In the genomic region with DNA sequence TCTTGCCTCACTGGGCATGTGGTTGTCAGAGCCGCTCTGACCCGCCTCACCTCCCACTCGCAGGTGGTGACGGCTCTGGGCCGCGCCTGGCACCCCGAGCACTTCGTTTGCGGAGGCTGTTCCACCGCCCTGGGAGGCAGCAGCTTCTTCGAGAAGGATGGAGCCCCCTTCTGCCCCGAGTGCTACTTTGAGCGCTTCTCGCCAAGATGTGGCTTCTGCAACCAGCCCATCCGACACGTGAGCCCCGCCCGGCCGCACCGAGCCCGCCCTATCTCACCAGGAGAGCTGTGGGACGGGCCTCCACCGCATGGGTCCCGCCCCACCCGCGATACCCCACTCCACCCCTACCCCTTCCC, we compare ENCODE assay signal across 12 cellular contexts. TPM values are rescaled to one million over a fixed set of nuclear protein-coding genes. Genes with fewer than 3 reads are reported as not detected.
DNase-seq lines count a peak whose midpoint lies in the region; ATAC-seq and TF ChIP-seq lines count a peak whose summit lies in the region.
"Had no signal": no experiment of that assay in that cellular context is flagged by ENCODE, and none has a peak within 500 bp of the region (broad histone marks: within the 10 kb centered on the region; RNA-seq: fewer than 3 reads in every experiment).

No MANE protein-coding gene starts in this region.

- TF ChIP-seq POLR2A in uterus (IDR thresholded peaks at IDR 0.05): no peak

- peak; percentile 0; the same call in 2 of the 3 replicates for ATAC-seq in GM23338
- no peak for ATAC-seq in T-cell (replicated peaks in 1 of 4)
- ATAC-seq in HG03045 (IDR thresholded peaks at IDR 0.05; ENCODE audit: unreplicated experiment): no peak
- no peak for ATAC-seq in GM19035 (IDR thresholded peaks at IDR 0.05; ENCODE audit: unreplicated experiment)

- no peaks in the 10 kb centered on the region for H3K9me3 ChIP-seq in hepatocyte (ENCODE audit: low read depth)
- H3K9me3 ChIP-seq in uterus: no peaks in the 10 kb centered on the region

- TF ChIP-seq CTCF in GM23338 (conservative IDR thresholded peaks at IDR 0.05; ENCODE audit: low read depth in 2 of 2) (no peak), hepatocyte (IDR thresholded peaks at IDR 0.05; ENCODE audit: poor library complexity) (no peak), uterus (IDR thresholded peaks at IDR 0.05) (no peak)

- H2AFZ ChIP-seq in GM23338 (peak overlapping the region; percentile 86; the same call in 1 of the 2 replicates), hepatocyte (peak overlapping the region; percentile 29)

- no peaks in the 10 kb centered on the region for H3K9me2 ChIP-seq in GM23338 (ENCODE audit: insufficient read depth)
- no peaks in the 10 kb centered on the region for H3K9me2 ChIP-seq in hepatocyte (replicated peaks; ENCODE audit: insufficient read depth)

- POLR2A ChIA-PET in T-cell (lab: Charles Lee): interaction anchor here in 1 of 2 donors (1.7 kb wide), 1 partner anchor 15 kb away, joined by 4 read pairs; no protein-coding TSS in a partner anchor

- H3K9me3 Mint-ChIP-seq in GM23338 (peaks cover 6% of the 10 kb centered on the region), T-cell (no peaks in the 10 kb centered on the region)

- DNase-seq in GM23338 (ENCODE audit: low spot score) (peak; percentile 48), T-cell (peak in 2 of 34 experiments; percentile 22 to 25), hepatocyte (ENCODE audit: low spot score) (no peak), hepatic stellate cell (ENCODE audit: low spot score) (no peak), uterus (no peak)
- DNase-seq: EL, HFFc6, NCI-H1694 treated with DMSO at 0.1 percent for 48 hours had no signal

- H3K27me3 ChIP-seq in GM23338 (ENCODE audit: insufficient read depth): peaks cover 79% of the 10 kb centered on the region
- no peaks in the 10 kb centered on the region for H3K27me3 ChIP-seq in hepatocyte
- H3K27me3 ChIP-seq in rectal smooth muscle tissue (ENCODE audit: control insufficient read depth, insufficient read depth, low read length): no peaks in the 10 kb centered on the region
- H3K27me3 ChIP-seq in uterus: no peaks in the 10 kb centered on the region

- H3K4me1 ChIP-seq in GM23338 (ENCODE audit: insufficient read depth) (peaks cover 7% of the 10 kb centered on the region; the same call in 1 of the 2 replicates), hepatocyte (ENCODE audit: insufficient read depth) (peaks cover 16% of the 10 kb centered on the region), rectal smooth muscle tissue (ENCODE audit: control insufficient read depth, insufficient read depth, low read length) (peaks cover 24% of the 10 kb centered on the region), uterus (peaks cover 3 to 16% of the 10 kb centered on the region in 2 donors)

- peaks cover 8% of the 10 kb centered on the region; the same call in 1 of the 2 replicates for H3F3A ChIP-seq in GM23338 (replicated peaks; ENCODE audit: low read depth)

- H3K4me3 ChIP-seq in GM23338 (peak overlapping the region; percentile 83), hepatocyte (no peak overlapping the region), rectal smooth muscle tissue (ENCODE audit: low read length) (no peak overlapping the region), uterus (no peak overlapping the region)

- H3K4me1 Mint-ChIP-seq in GM23338 (peaks cover 18% of the 10 kb centered on the region; the same call in 2 of the 3 replicates), T-cell (peaks cover 22 to 27% (median 22%) of the 10 kb centered on the region in 3 donors)

- peaks cover 8% of the 10 kb centered on the region for H3K36me3 Mint-ChIP-seq in GM23338 (ENCODE audit: low read depth)
- H3K36me3 Mint-ChIP-seq in T-cell: no peaks in the 10 kb centered on the region

- H3K4me3 Mint-ChIP-seq in GM23338 (peak overlapping the region; percentile 74), T-cell (peak overlapping the region; percentile 82 to 87 (median 83))
- H3K4me3 Mint-ChIP-seq: HFFc6 had no signal

- H3K9ac ChIP-seq in rectal smooth muscle tissue (ENCODE audit: low read length): no peak overlapping the region

- intact Hi-C loops in uterus (cut with DNase I; ENCODE audit: low total_unique reads): no loop called here

- H3K79me2 ChIP-seq in GM23338 (replicated peaks; ENCODE audit: insufficient read depth): no peaks in the 10 kb centered on the region
- no peaks in the 10 kb centered on the region for H3K79me2 ChIP-seq in hepatocyte

- H3K27ac ChIP-seq in GM23338 (ENCODE audit: low read depth) (no peak overlapping the region), hepatocyte (peak overlapping the region; percentile 77), rectal smooth muscle tissue (ENCODE audit: low read depth, low read length) (peak overlapping the region; percentile 63), uterus (no peak overlapping the region)

- H3K27ac Mint-ChIP-seq in GM23338: no peak overlapping the region
- H3K27ac Mint-ChIP-seq in T-cell: peak overlapping the region; percentile 73 to 82

- 72% methylated on average over 10 of the region's 26 CpGs for WGBS in hepatocyte (ENCODE audit: low lambda C conversion rate, missing lambda C conversion rate)

- H3K27me3 Mint-ChIP-seq in GM23338 (ENCODE audit: insufficient read depth, low read depth, poor library complexity) (peaks cover 67% of the 10 kb centered on the region), T-cell (peaks cover 6 to 18% of the 10 kb centered on the region in 2 donors)

- H3K4me2 ChIP-seq in GM23338 (peak overlapping the region; percentile 98), hepatocyte (peak overlapping the region; percentile 94)

- H3K36me3 ChIP-seq in GM23338 (ENCODE audit: insufficient read depth): no peaks in the 10 kb centered on the region
- H3K36me3 ChIP-seq in hepatocyte (replicated peaks; ENCODE audit: insufficient read depth, low read depth): no peaks in the 10 kb centered on the region
- H3K36me3 ChIP-seq in rectal smooth muscle tissue (ENCODE audit: control insufficient read depth, insufficient read depth, low read length): peaks cover 13% of the 10 kb centered on the region
- H3K36me3 ChIP-seq in uterus: no peaks in the 10 kb centered on the region

- CTCF ChIA-PET in T-cell (lab: Charles Lee): no interaction called here

- H4K20me1 ChIP-seq in GM23338 (replicated peaks; ENCODE audit: insufficient read depth) (no peaks in the 10 kb centered on the region), hepatocyte (ENCODE audit: insufficient read depth, poor library complexity, severe bottlenecking) (no peaks in the 10 kb centered on the region)

TF ChIP-seq in GM23338, 12 proteins besides CTCF, POLR2A, EP300 and RAD21 (continues in another document):
- TF ChIP-seq ZNF331 (CRISPR knock-in tag; IDR thresholded peaks at IDR 0.05; ENCODE audit: low read depth) (no peak), NANOG (IDR thresholded peaks at IDR 0.05; ENCODE audit: borderline replicate concordance) (no peak), EZH2 (IDR thresholded peaks at IDR 0.05; ENCODE audit: low read depth, unreplicated experiment) (no peak), STAT1 (IDR thresholded peaks at IDR 0.05; ENCODE audit: unreplicated experiment) (no peak), CREB1 (CRISPR knock-in tag; IDR thresholded peaks at IDR 0.05; ENCODE audit: low read depth) (no peak)
- TF ChIP-seq, protein P1, sequence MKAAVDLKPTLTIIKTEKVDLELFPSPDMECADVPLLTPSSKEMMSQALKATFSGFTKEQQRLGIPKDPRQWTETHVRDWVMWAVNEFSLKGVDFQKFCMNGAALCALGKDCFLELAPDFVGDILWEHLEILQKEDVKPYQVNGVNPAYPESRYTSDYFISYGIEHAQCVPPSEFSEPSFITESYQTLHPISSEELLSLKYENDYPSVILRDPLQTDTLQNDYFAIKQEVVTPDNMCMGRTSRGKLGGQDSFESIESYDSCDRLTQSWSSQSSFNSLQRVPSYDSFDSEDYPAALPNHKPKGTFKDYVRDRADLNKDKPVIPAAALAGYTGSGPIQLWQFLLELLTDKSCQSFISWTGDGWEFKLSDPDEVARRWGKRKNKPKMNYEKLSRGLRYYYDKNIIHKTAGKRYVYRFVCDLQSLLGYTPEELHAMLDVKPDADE (IDR thresholded peaks at IDR 0.05): no peak

RNA-seq across cellular contexts. Expression of gene TGFB1I1, which starts 4.0 kb away (rescaled TPM):
- total RNA-seq in GM23338 (2014; rRNA removed; shearing (Covaris generic)): 4.1 and 4.2 TPM in 2 replicates
- polyA plus RNA-seq in GM23338 (2016; fragmentation: Nextera tagmentation; extraction: Ambion mirVana): 3.7 and 4.2 TPM in 2 replicates
- total RNA-seq in T-cell: 1 to 10 TPM in 1 of 5 donors, under 1 TPM in 4; 0.40 to 1.1 (median 0.72) TPM
- 14.5 and 15.7 TPM in 2 replicates for total RNA-seq in hepatocyte
- 34.8 and 35.4 TPM in 2 replicates for polyA plus RNA-seq in hepatocyte
- 100 to 1,000 TPM in 2 of 4 donors, 10 to 100 TPM in 2; 61.1 to 336 (median 107) TPM for total RNA-seq in uterus

RNA-seq across cellular contexts. Expression of gene SLC5A2, which starts 7.0 kb away (rescaled TPM):
- 0.66 and 0.76 TPM in 2 replicates for total RNA-seq in GM23338 (2014; rRNA removed; shearing (Covaris generic))
- polyA plus RNA-seq in GM23338 (2016; fragmentation: Nextera tagmentation; extraction: Ambion mirVana) (3.6 and 7.3 TPM in 2 replicates), hepatocyte (7.5 and 12.7 TPM in 2 replicates)
- total RNA-seq in T-cell (1 to 10 TPM; 2.6 to 4.2 (median 3.2) TPM), hepatocyte (2.3 and 2.5 TPM in 2 replicates), uterus (1 to 10 TPM in 1 of 4 donors, under 1 TPM in 1, not detected in 2; 0.83 to 2.4 TPM)
- total RNA-seq: RPMI7951 had no signal

RNA-seq across cellular contexts. Expression of gene ARMC5, which starts 16.6 kb away (rescaled TPM):
- 10.2 and 11.3 TPM in 2 replicates for total RNA-seq in GM23338 (2014; rRNA removed; shearing (Covaris generic))
- polyA plus RNA-seq in GM23338 (2016; fragmentation: Nextera tagmentation; extraction: Ambion mirVana) (5.9 and 7.5 TPM in 2 replicates), hepatocyte (19.4 and 19.6 TPM in 2 replicates)
- total RNA-seq in T-cell (10 to 100 TPM in 3 of 5 donors, 1 to 10 TPM in 2; 9.3 to 16.6 (median 10.2) TPM), hepatocyte (11.4 and 12.2 TPM in 2 replicates), uterus (10 to 100 TPM in 2 of 4 donors, 1 to 10 TPM in 2; 2.1 to 12.7 (median 8.0) TPM)

RNA-seq across cellular contexts. Expression of gene RUSF1, which starts 32.3 kb away (rescaled TPM):
- total RNA-seq in GM23338 (2014; rRNA removed; shearing (Covaris generic)): 26.5 and 36.1 TPM in 2 replicates
- polyA plus RNA-seq in GM23338 (2016; fragmentation: Nextera tagmentation; extraction: Ambion mirVana): 8.4 and 8.9 TPM in 2 replicates
- total RNA-seq in T-cell: 100 to 1,000 TPM in 3 of 5 donors, 10 to 100 TPM in 2; 65.4 to 125 (median 107) TPM
- total RNA-seq in hepatocyte: 75.2 and 77.2 TPM in 2 replicates
- 56.6 and 68.0 TPM in 2 replicates for polyA plus RNA-seq in hepatocyte
- total RNA-seq in uterus: 10 to 100 TPM; 19.2 to 93.5 (median 82.9) TPM

RNA-seq across cellular contexts. Expression of gene ZNF843, which starts 33.3 kb away (rescaled TPM):
- total RNA-seq in GM23338 (2014; rRNA removed; shearing (Covaris generic)): 0.35 TPM in 1 of 2 replicates, not detected in the other
- polyA plus RNA-seq in GM23338 (2016; fragmentation: Nextera tagmentation; extraction: Ambion mirVana) (not detected in 2 replicates), hepatocyte (0.54 and 0.64 TPM in 2 replicates)
- total RNA-seq in T-cell (under 1 TPM in 4 of 5 donors, not detected in 1; 0.16 to 0.53 (median 0.26) TPM), hepatocyte (1.2 and 1.7 TPM in 2 replicates), uterus (1 to 10 TPM in 3 of 4 donors, not detected in 1; 1.0 to 3.3 (median 1.5) TPM)
- total RNA-seq: RPMI7951 had no signal

Comparison
In these comparisons a context has a peak if more than half of its experiments do, and no peak if none do; other contexts are left out.
1. H3K27ac ChIP-seq: peak in hepatocyte (single experiment) and rectal smooth muscle tissue (single experiment); none in GM23338 (single experiment) and uterus (0 of 2).